8 cellular contexts compared by ENCODE assay signal in genomic region chr6:3752538-3753227, GRCh38. TPM values are rescaled to one million over a fixed set of nuclear protein-coding genes. Genes with fewer than 3 reads are reported as not detected.
DNase-seq lines count a peak whose midpoint lies in the region; ATAC-seq and TF ChIP-seq lines count a peak whose summit lies in the region.

No MANE protein-coding gene starts in this region.

- DNase-seq in CD4-positive, alpha-beta memory T cell: no peak
- DNase-seq in T-cell: no peak
- DNase-seq in fibroblast of lung (ENCODE audit: low read depth in 2 of 2): no peak
- no peak for DNase-seq in ovary

- WGBS in ovary, 3 donors: 31 to 38% (median 37%) methylated on average over 21 of the region's 21 CpGs

- H4K20me1 ChIP-seq in fibroblast of lung (ENCODE audit: control insufficient read depth, extremely low read depth, insufficient read depth, low read length): no peaks in the 10 kb centered on the region

- peak overlapping the region; percentile 87 for H3K4me2 ChIP-seq in fibroblast of lung (ENCODE audit: extremely low read depth, insufficient read depth, low read length)

- H2AFZ ChIP-seq in fibroblast of lung (ENCODE audit: low read length): no peak overlapping the region

- intact Hi-C loops in CD4-positive, alpha-beta memory T cell (cut with micrococcal nuclease): loop anchor here (5.0 kb wide), 1 partner anchor 1025 kb away; the partner anchor contains the start of gene CDYL
- intact Hi-C loops in ovary (cut with DNase I): loop anchor here in 2 of 4 donors (5.0 kb wide), 1 partner anchor 75 kb away; no protein-coding TSS in a partner anchor

- no peak for ATAC-seq in T-cell (replicated peaks in 1 of 4)
- no peak for ATAC-seq in GM21381 (IDR thresholded peaks at IDR 0.05; ENCODE audit: unreplicated experiment)
- no peak for ATAC-seq in GM21390 (IDR thresholded peaks at IDR 0.05; ENCODE audit: unreplicated experiment)
- no peak for ATAC-seq in HG02884 (IDR thresholded peaks at IDR 0.05; ENCODE audit: unreplicated experiment)
- no peak for ATAC-seq in GM19035 (IDR thresholded peaks at IDR 0.05; ENCODE audit: unreplicated experiment)

- H3K4me3 ChIP-seq in CD4-positive, alpha-beta memory T cell (ENCODE audit: low read length in 2 of 2): no peak overlapping the region
- peak overlapping the region; percentile 61 to 85 (median 62) for H3K4me3 ChIP-seq in fibroblast of lung (replicated peaks in 1 of 4; ENCODE audit: control extremely low read depth in 1 of 4, insufficient read depth in 1 of 4, low read depth in 3 of 4, low read length in 4 of 4)
- peak overlapping the region; percentile 87 for H3K4me3 ChIP-seq in ovary

- TF ChIP-seq CTCF in fibroblast of lung (conservative IDR thresholded peaks at IDR 0.05 in 1 of 2, IDR thresholded peaks at IDR 0.05 in 1 of 2; ENCODE audit: low read depth in 1 of 2, low read length in 2 of 2) (no peak), ovary (IDR thresholded peaks at IDR 0.05) (no peak)

- H3K36me3 ChIP-seq in CD4-positive, alpha-beta memory T cell (ENCODE audit: insufficient read depth, low read length): no peaks in the 10 kb centered on the region
- H3K36me3 ChIP-seq in fibroblast of lung (ENCODE audit: control insufficient read depth, insufficient read depth, low read length) (no peaks in the 10 kb centered on the region), ovary (no peaks in the 10 kb centered on the region)

- peaks cover 18 to 20% of the 10 kb centered on the region in 2 donors for H3K27me3 Mint-ChIP-seq in CD4-positive, alpha-beta memory T cell
- H3K27me3 Mint-ChIP-seq in T-cell: peaks cover 29 to 44% of the 10 kb centered on the region in 2 donors

- no peaks in the 10 kb centered on the region for H3K27me3 ChIP-seq in CD4-positive, alpha-beta memory T cell (ENCODE audit: insufficient read depth, low read length)
- no peaks in the 10 kb centered on the region for H3K27me3 ChIP-seq in fibroblast of lung (ENCODE audit: control insufficient read depth, insufficient read depth, low read length)
- no peaks in the 10 kb centered on the region for H3K27me3 ChIP-seq in ovary

- no peaks in the 10 kb centered on the region for H3K36me3 Mint-ChIP-seq in CD4-positive, alpha-beta memory T cell
- H3K36me3 Mint-ChIP-seq in T-cell: no peaks in the 10 kb centered on the region

- peaks cover 36% of the 10 kb centered on the region for H3K79me2 ChIP-seq in fibroblast of lung (ENCODE audit: control insufficient read depth, insufficient read depth, low read length)

- POLR2A ChIA-PET in CD4-positive, alpha-beta memory T cell (lab: Charles Lee; ENCODE audit: partially characterized antibody): no interaction called here
- POLR2A ChIA-PET in T-cell (lab: Charles Lee): interaction anchor here in 1 of 2 donors (0.6 kb wide), 1 partner anchor 183 kb away, joined by 5 read pairs; no protein-coding TSS in a partner anchor

- TF ChIP-seq POLR2A in ovary (IDR thresholded peaks at IDR 0.05): no peak

- no peaks in the 10 kb centered on the region for H3K9me3 Mint-ChIP-seq in CD4-positive, alpha-beta memory T cell
- H3K9me3 Mint-ChIP-seq in T-cell: no peaks in the 10 kb centered on the region

- CTCF ChIA-PET in CD4-positive, alpha-beta memory T cell (lab: Charles Lee; ENCODE audit: partially characterized antibody): interaction anchor here (1.4 kb wide), 1 partner anchor 225 kb away, joined by 4 read pairs; no protein-coding TSS in a partner anchor
- CTCF ChIA-PET in T-cell (lab: Charles Lee): interaction anchor here in 1 of 2 donors (0.5 kb wide), 1 partner anchor 489 kb away, joined by 4 read pairs; no protein-coding TSS in a partner anchor

- peaks cover 11% of the 10 kb centered on the region for H3K4me1 ChIP-seq in CD4-positive, alpha-beta memory T cell (ENCODE audit: insufficient read depth, low read length)
- H3K4me1 ChIP-seq in fibroblast of lung (ENCODE audit: control insufficient read depth, extremely low read depth, insufficient read depth, low read length) (peaks cover 15% of the 10 kb centered on the region), ovary (ENCODE audit: insufficient read depth) (peaks cover 3% of the 10 kb centered on the region)

- peak overlapping the region; percentile 93 for H3K9ac ChIP-seq in fibroblast of lung (ENCODE audit: insufficient read depth, low read length)

- TF ChIP-seq EP300 in ovary (IDR thresholded peaks at IDR 0.05): no peak

- H3K27ac Mint-ChIP-seq in CD4-positive, alpha-beta memory T cell: peak overlapping the region in 1 of 7 donors; percentile 3
- no peak overlapping the region for H3K27ac Mint-ChIP-seq in T-cell

- H3K9me3 ChIP-seq in CD4-positive, alpha-beta memory T cell (ENCODE audit: control insufficient read depth in 1 of 2, low read length in 2 of 2): no peaks in the 10 kb centered on the region
- no peaks in the 10 kb centered on the region for H3K9me3 ChIP-seq in fibroblast of lung (ENCODE audit: control insufficient read depth, insufficient read depth, low read depth, low read length)
- no peaks in the 10 kb centered on the region for H3K9me3 ChIP-seq in ovary

- peaks cover 0 to 27% (median 3%) of the 10 kb centered on the region in 4 donors for H3K4me1 Mint-ChIP-seq in CD4-positive, alpha-beta memory T cell
- peaks cover 3 to 12% (median 7%) of the 10 kb centered on the region in 3 donors for H3K4me1 Mint-ChIP-seq in T-cell

- peak overlapping the region; percentile 57 to 84 (median 68) for H3K4me3 Mint-ChIP-seq in CD4-positive, alpha-beta memory T cell
- peak overlapping the region; percentile 60 to 72 (median 67) for H3K4me3 Mint-ChIP-seq in T-cell

- no peak overlapping the region for H3K27ac ChIP-seq in CD4-positive, alpha-beta memory T cell (ENCODE audit: low read depth, low read length)
- H3K27ac ChIP-seq in fibroblast of lung (ENCODE audit: insufficient read depth, low read length) (peak overlapping the region; percentile 91), ovary (peak overlapping the region; percentile 88 to 89)

RNA-seq across cellular contexts. Expression of gene PXDC1, which starts 1.2 kb away (rescaled TPM):
- under 1 TPM; 0.50 to 0.52 TPM for total RNA-seq in CD4-positive, alpha-beta memory T cell
- not detected for polyA plus RNA-seq in CD4-positive, alpha-beta memory T cell
- total RNA-seq in T-cell: 1 to 10 TPM in 1 of 5 donors, under 1 TPM in 4; 0.30 to 1.2 (median 0.41) TPM
- total RNA-seq in fibroblast of lung: 33.1 and 52.7 TPM in 2 replicates
- polyA plus RNA-seq in fibroblast of lung: 18.9 and 30.3 TPM in 2 replicates
- polyA plus RNA-seq in fibroblast of lung (2012): 38.0 and 59.4 TPM in 2 replicates
- 20.0 and 28.7 TPM in 2 replicates for polyA minus RNA-seq in fibroblast of lung (ENCODE audit: low replicate concordance)
- total RNA-seq in ovary: 10 to 100 TPM; 16.1 to 49.4 (median 23.4) TPM
- 10 to 100 TPM; 23.1 to 35.1 TPM for polyA plus RNA-seq in ovary

Comparison
In these comparisons a context has a peak if more than half of its experiments do, and no peak if none do; other contexts are left out.
1. H3K4me3 ChIP-seq: peak in fibroblast of lung (4 of 4) and ovary (single experiment); none in CD4-positive, alpha-beta memory T cell (0 of 2).
2. RNA of gene PXDC1, which starts 1.2 kb away (total RNA-seq): 33.1 to 52.7 TPM in fibroblast of lung and 16.1 to 49.4 TPM in ovary; 0.50 to 0.52 TPM in CD4-positive, alpha-beta memory T cell and 0.30 to 1.2 TPM in T-cell; every median in the first group is over 4 times any median in the second.